Comparison of ENCODE assay signal across 15 cellular contexts in genomic region chr10:70617798-70618568, GRCh38. TPM values are rescaled to one million over a fixed set of nuclear protein-coding genes. Genes with fewer than 3 reads are reported as not detected.
A peak's percentile ranks its signal among the peaks of the same experiment; 100 is the strongest.
DNase-seq lines count a peak whose midpoint lies in the region; ATAC-seq and TF ChIP-seq lines count a peak whose summit lies in the region.
"Had no signal": no experiment of that assay in that cellular context is flagged by ENCODE, and none has a peak within 500 bp of the region (broad histone marks: within the 10 kb centered on the region; RNA-seq: fewer than 3 reads in every experiment).

No MANE protein-coding gene starts in this region.

- no peak overlapping the region for H3K27ac ChIP-seq in psoas muscle
- H3K27ac ChIP-seq: gastroesophageal sphincter, uterus had no signal

- no peaks in the 10 kb centered on the region for H3K27me3 ChIP-seq in psoas muscle (ENCODE audit: insufficient read depth in 3 of 3, low read length in 2 of 3)
- H3K27me3 ChIP-seq: uterus had no signal

- no peak for TF ChIP-seq CTCF in AG09309 (IDR thresholded peaks at IDR 0.05; ENCODE audit: control insufficient read depth, insufficient read depth, low read depth, low read length, missing control alignments)
- no peak for TF ChIP-seq CTCF in fibroblast of villous mesenchyme (IDR thresholded peaks at IDR 0.05; ENCODE audit: insufficient read depth, low read depth, low read length)
- no peak for TF ChIP-seq CTCF in psoas muscle (IDR thresholded peaks at IDR 0.05)

- intact Hi-C loops in psoas muscle (cut with DNase I), result no loop called here

- H3K4me3 ChIP-seq in AG09309 (ENCODE audit: control insufficient read depth, low read depth, low read length) (no peak overlapping the region), fibroblast of villous mesenchyme (ENCODE audit: low read depth, low read length) (no peak overlapping the region), psoas muscle (no peak overlapping the region)
- H3K4me3 ChIP-seq: gastroesophageal sphincter, lung, uterus had no signal

- DNase-seq in DMS79 treated with DMSO at 0.1 percent for 48 hours (lab: John Stamatoyannopoulos, UW) (peak; percentile 1), DMS79 (lab: John Stamatoyannopoulos, UW) (no peak), AG09309 (ENCODE audit: low read depth) (peak; percentile 39), fibroblast of villous mesenchyme (ENCODE audit: low read depth) (peak; percentile 31), psoas muscle (no peak), H4 (ENCODE audit: low spot score) (no peak)
- DNase-seq in activated T-cell treated with anti-CD3 and anti-CD28 coated beads, Interleukin-2, amount 50 U/mL, for 48 hours, result peak; percentile 58 to 65
- DNase-seq: 8988T; central memory CD4-positive, alpha-beta T cell; NCI-H2107; SHP77; uterus had no signal

- no peaks in the 10 kb centered on the region for H3K4me1 ChIP-seq in psoas muscle
- H3K4me1 ChIP-seq: gastroesophageal sphincter, uterus had no signal

- no peak for ATAC-seq in GM18502 (IDR thresholded peaks at IDR 0.05; ENCODE audit: poor library complexity, unreplicated experiment)
- ATAC-seq in psoas muscle, result no peak
- ATAC-seq: gastroesophageal sphincter had no signal

- H3K36me3 ChIP-seq in psoas muscle (ENCODE audit: insufficient read depth in 1 of 2, low read depth in 1 of 2), result no peaks in the 10 kb centered on the region
- H3K36me3 ChIP-seq: gastroesophageal sphincter, uterus had no signal

- H3K9me3 ChIP-seq in psoas muscle, result peaks cover 6% of the 10 kb centered on the region

- 55 to 74% (median 63%) methylated on average over 7 of the region's 7 CpGs for WGBS in psoas muscle, 3 donors

RNA-seq across cellular contexts. Expression of gene PRF1, which starts 15.4 kb away (rescaled TPM):
- total RNA-seq in fibroblast of villous mesenchyme, result not detected in 2 replicates
- 1 to 10 TPM; 1.6 to 3.4 (median 1.8) TPM for total RNA-seq in psoas muscle
- under 1 TPM; 0.33 to 0.72 (median 0.43) TPM for polyA plus RNA-seq in psoas muscle
- not detected in 2 replicates for total RNA-seq in H4 (2014; rRNA removed; shearing (Covaris generic))

RNA-seq across cellular contexts. Expression of gene ADAMTS14, which starts 54.3 kb away (rescaled TPM):
- total RNA-seq in fibroblast of villous mesenchyme (0.86 and 1.6 TPM in 2 replicates), psoas muscle (under 1 TPM in 2 of 4 donors, not detected in 2; 0.05 to 0.06 TPM)
- under 1 TPM in 2 of 3 donors, not detected in 1; 0.03 to 0.18 TPM for polyA plus RNA-seq in psoas muscle
- total RNA-seq in H4 (2014; rRNA removed; shearing (Covaris generic)), result 0.45 and 0.74 TPM in 2 replicates

Comparison
In these comparisons a context has a peak if more than half of its experiments do, and no peak if none do; other contexts are left out.
1. DNase-seq: peak in DMS79 treated with DMSO at 0.1 percent for 48 hours (single experiment), AG09309 (single experiment), activated T-cell treated with anti-CD3 and anti-CD28 coated beads, Interleukin-2, amount 50 U/mL, for 48 hours (2 of 2) and fibroblast of villous mesenchyme (single experiment); none in DMS79 (single experiment), psoas muscle (0 of 2) and H4 (single experiment).